8 cellular contexts compared by ENCODE assay signal in the genomic region with DNA sequence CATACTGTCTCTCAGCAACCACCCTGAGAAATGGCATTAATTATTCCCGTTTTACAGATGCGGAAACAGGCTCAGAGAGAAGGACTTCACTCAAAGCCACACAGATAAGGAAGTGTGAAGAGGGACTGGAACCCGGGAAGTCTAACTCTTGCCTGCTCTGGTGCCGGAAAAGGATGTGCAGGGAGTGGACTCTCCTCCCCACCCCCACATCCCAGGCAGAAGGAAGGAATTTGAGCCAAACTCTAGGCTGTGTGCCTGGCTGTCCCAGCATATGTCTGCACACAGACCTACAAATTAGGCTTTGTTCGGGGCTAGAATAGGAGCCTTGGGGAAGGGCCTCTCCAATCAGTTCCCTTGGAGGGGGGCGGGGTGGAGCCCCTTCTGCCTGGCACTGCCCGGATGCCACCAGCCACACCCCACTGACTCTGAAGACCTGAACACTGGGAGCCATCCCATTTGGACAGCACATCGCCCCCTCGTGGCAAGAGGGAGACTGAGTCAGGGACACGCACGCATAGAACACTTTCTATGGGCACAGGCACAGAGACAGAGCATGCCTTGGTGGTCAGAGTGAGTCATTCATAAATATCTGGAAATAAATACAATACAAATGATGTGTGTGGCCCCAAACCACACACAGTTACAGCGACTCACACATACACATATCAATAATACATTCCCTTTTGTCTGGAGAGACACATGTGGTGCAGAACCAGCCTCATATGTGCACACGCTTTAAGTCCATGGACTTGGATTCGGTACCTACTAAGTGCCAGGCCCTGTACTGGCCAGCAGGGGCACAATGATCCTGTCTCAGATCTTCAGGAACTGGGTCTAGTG. TPM values are rescaled to one million over a fixed set of nuclear protein-coding genes. Genes with fewer than 3 reads are reported as not detected.
DNase-seq lines count a peak whose midpoint lies in the region; ATAC-seq and TF ChIP-seq lines count a peak whose summit lies in the region.

No MANE protein-coding gene starts in this region.

- POLR2A ChIA-PET in PC-9 (lab: Charles Lee; ENCODE audit: unreplicated experiment): no interaction called here

- H2AFZ ChIP-seq in PC-9 (no peak overlapping the region), neural progenitor cell (replicated peaks) (no peak overlapping the region)

- 0 out of 2 replicates have a peak overlapping the region, but pooled peaks have one; percentile 6 for H3K4me2 ChIP-seq in PC-9
- H3K4me2 ChIP-seq in neural progenitor cell: no peak overlapping the region

- CTCF ChIA-PET in PC-9 (lab: Charles Lee): no interaction called here

- H3K4me1 ChIP-seq in PC-9 (replicated peaks; ENCODE audit: insufficient read depth) (peaks cover 5% of the 10 kb centered on the region), neural progenitor cell (peaks cover 18% of the 10 kb centered on the region)

- H3K36me3 Mint-ChIP-seq in neural progenitor cell: no peaks in the 10 kb centered on the region

- no TSS peak for BruUV-seq in PC-9 (replicated peaks; lab: Mats Ljungman, UMichigan)

- ATAC-seq in GM21360 (IDR thresholded peaks at IDR 0.05; ENCODE audit: unreplicated experiment): peak; percentile 75

- H3K27me3 Mint-ChIP-seq in neural progenitor cell (ENCODE audit: insufficient read depth, low read depth): peaks cover 27% of the 10 kb centered on the region

- H3K27ac ChIP-seq in PC-9 (no peak overlapping the region), neural progenitor cell (no peak overlapping the region), substantia nigra (ENCODE audit: low read depth, low read length, poor library complexity, severe bottlenecking) (peak overlapping the region; percentile 100)

- peak; percentile 89 for DNase-seq in Caki2 (ENCODE audit: low read depth)
- peak; percentile 81 for DNase-seq in HuH-7.5 (ENCODE audit: low spot score)
- peak; percentile 67 to 76 for DNase-seq in PC-9
- DNase-seq in activated T-cell treated with anti-CD3 and anti-CD28 coated beads, Interleukin-2, amount 50 U/mL, for 48 hours: peak; percentile 88 to 91
- DNase-seq in fibroblast of mammary gland (ENCODE audit: low read depth): peak; percentile 94
- peak; percentile 92 for DNase-seq in neural progenitor cell (ENCODE audit: low spot score)
- DNase-seq in substantia nigra (lab: John Stamatoyannopoulos, UW): peak; percentile 42 to 99 (median 92)

- H3K9me2 ChIP-seq in PC-9 (ENCODE audit: insufficient read depth): no peaks in the 10 kb centered on the region

- peaks cover 13% of the 10 kb centered on the region; the same call in 1 of the 2 replicates for H3F3A ChIP-seq in PC-9 (ENCODE audit: insufficient read depth, low read depth)
- peaks cover 11% of the 10 kb centered on the region for H3F3A ChIP-seq in neural progenitor cell (ENCODE audit: low read depth)

- H3K4me3 ChIP-seq in PC-9 (no peak overlapping the region), fibroblast of mammary gland (ENCODE audit: control insufficient read depth, low read depth, low read length) (no peak overlapping the region), neural progenitor cell (no peak overlapping the region)

- H3K9me3 Mint-ChIP-seq in neural progenitor cell: no peaks in the 10 kb centered on the region

- no peaks in the 10 kb centered on the region for H3K9me3 ChIP-seq in PC-9 (ENCODE audit: insufficient read depth, low read depth)
- no peaks in the 10 kb centered on the region for H3K9me3 ChIP-seq in neural progenitor cell (ENCODE audit: low read depth)

- H4K20me1 ChIP-seq in PC-9 (ENCODE audit: insufficient read depth): no peaks in the 10 kb centered on the region
- H4K20me1 ChIP-seq in neural progenitor cell (ENCODE audit: low read depth): no peaks in the 10 kb centered on the region

- H3K79me2 ChIP-seq in PC-9 (ENCODE audit: low read depth) (no peaks in the 10 kb centered on the region), neural progenitor cell (ENCODE audit: low read depth) (no peaks in the 10 kb centered on the region)

- H3K4me1 Mint-ChIP-seq in neural progenitor cell: peaks cover 38% of the 10 kb centered on the region

- H3K36me3 ChIP-seq in PC-9 (ENCODE audit: low read depth) (no peaks in the 10 kb centered on the region), neural progenitor cell (no peaks in the 10 kb centered on the region)

- H3K27ac Mint-ChIP-seq in neural progenitor cell: no peak overlapping the region

- in situ Hi-C loops in Caki2 (cut with HindIII; ENCODE audit: low pct_unique_long_range_greater_than_20kb, low sequenced_read_pairs): no loop called here

- H3K4me3 Mint-ChIP-seq in neural progenitor cell: peak overlapping the region; percentile 8

- H3K27me3 ChIP-seq in PC-9 (ENCODE audit: insufficient read depth, low read depth) (no peaks in the 10 kb centered on the region), neural progenitor cell (peaks cover 35% of the 10 kb centered on the region)

- TF ChIP-seq CTCF in PC-9 (conservative IDR thresholded peaks at IDR 0.05) (peak; percentile 78), fibroblast of mammary gland (conservative IDR thresholded peaks at IDR 0.05; ENCODE audit: control insufficient read depth, insufficient read depth, low read depth, low read length) (peak; percentile 66), neural progenitor cell (IDR thresholded peaks at IDR 0.05) (peak; percentile 86)

- intact Hi-C loops in PC-9 (cut with micrococcal nuclease; ENCODE audit: unreplicated experiment): loop anchor here (1.0 to 10.0 kb wide), 4 partner anchors 11 to 578 kb away; no protein-coding TSS in a partner anchor

- H3K9ac ChIP-seq in neural progenitor cell: no peak overlapping the region

RNA-seq across cellular contexts. Expression of gene LZTS2, which starts 13.1 kb away (rescaled TPM):
- total RNA-seq in Caki2 (2014; rRNA removed; shearing (Covaris generic); ENCODE audit: low replicate concordance): 35.5 and 37.2 TPM in 2 replicates
- 32.5 and 39.5 TPM in 2 replicates for total RNA-seq in PC-9 (2021)
- 34.7 and 111 TPM in 2 replicates for total RNA-seq in neural progenitor cell (ENCODE audit: low replicate concordance)

RNA-seq across cellular contexts. Expression of gene PDZD7, which starts 18.2 kb away (rescaled TPM):
- total RNA-seq in Caki2 (2014; rRNA removed; shearing (Covaris generic); ENCODE audit: low replicate concordance): 0.51 and 5.3 TPM in 2 replicates
- 2.3 and 2.8 TPM in 2 replicates for total RNA-seq in PC-9 (2021)
- 0.25 TPM in 1 of 2 replicates, not detected in the other for total RNA-seq in neural progenitor cell (ENCODE audit: low replicate concordance)

RNA-seq across cellular contexts. Expression of gene SFXN3, which starts 18.3 kb away (rescaled TPM):
- total RNA-seq in Caki2 (2014; rRNA removed; shearing (Covaris generic); ENCODE audit: low replicate concordance): 46.5 and 48.4 TPM in 2 replicates
- total RNA-seq in PC-9 (2021) (30.6 and 35.2 TPM in 2 replicates), neural progenitor cell (ENCODE audit: low replicate concordance) (0.09 TPM in 1 of 2 replicates, not detected in the other)

RNA-seq across cellular contexts. Expression of gene TWNK, which starts 25.4 kb away (rescaled TPM):
- 5.2 and 10.7 TPM in 2 replicates for total RNA-seq in Caki2 (2014; rRNA removed; shearing (Covaris generic); ENCODE audit: low replicate concordance)
- total RNA-seq in PC-9 (2021) (7.5 and 7.9 TPM in 2 replicates), neural progenitor cell (ENCODE audit: low replicate concordance) (6.4 and 7.1 TPM in 2 replicates)

RNA-seq across cellular contexts. Expression of gene MRPL43, which starts 25.4 kb away (rescaled TPM):
- 123 and 128 TPM in 2 replicates for total RNA-seq in Caki2 (2014; rRNA removed; shearing (Covaris generic); ENCODE audit: low replicate concordance)
- total RNA-seq in PC-9 (2021) (41.0 and 45.7 TPM in 2 replicates), neural progenitor cell (ENCODE audit: low replicate concordance) (24.5 and 55.8 TPM in 2 replicates)

Comparison
In these comparisons a context has a peak if more than half of its experiments do, and no peak if none do; other contexts are left out.
1. RNA of gene SFXN3, which starts 18.3 kb away (total RNA-seq): 46.5 to 48.4 TPM in Caki2 and 30.6 to 35.2 TPM in PC-9; 0.09 TPM in neural progenitor cell; every median in the first group is over 10 times any median in the second.
2. Peak in every context shown above with its lines, with median percentiles within 50 percentile points of each other: DNase-seq and CTCF ChIP-seq.